Comparison of ENCODE assay signal across 8 cellular contexts in genomic region chr6:135322427-135323201, GRCh38.
DNase-seq lines count a peak whose midpoint lies in the region; ATAC-seq and TF ChIP-seq lines count a peak whose summit lies in the region.

No MANE protein-coding gene starts in this region.

- no peak overlapping the region for H3K4me3 Mint-ChIP-seq in activated naive CD8-positive, alpha-beta T cell treated with anti-CD3 and anti-CD28 coated beads, Interleukin-2, amount 50 U/mL, for 24 hours
- no peak overlapping the region for H3K4me3 Mint-ChIP-seq in mesothelial cell of epicardium

- DNase-seq in GM13977 (ENCODE audit: low spot score): peak; percentile 25
- DNase-seq in activated naive CD8-positive, alpha-beta T cell treated with anti-CD3 and anti-CD28 coated beads, Interleukin-2, amount 50 U/mL, for 24 hours: no peak
- DNase-seq in mesothelial cell of epicardium (ENCODE audit: low spot score in 2 of 2, unreplicated experiment in 2 of 2): no peak
- DNase-seq in DMS114 treated with DMSO at 0.1 percent for 48 hours (lab: John Stamatoyannopoulos, UW; ENCODE audit: unreplicated experiment): no peak
- no peak for DNase-seq in ureter (ENCODE audit: low spot score)

- in situ Hi-C loops in GM13977 (cut with MboI; ENCODE audit: low pct_unique_long_range_greater_than_20kb, low sequenced_read_pairs, unreplicated experiment): no loop called here

- peaks cover 14% of the 10 kb centered on the region for H3K36me3 Mint-ChIP-seq in activated naive CD8-positive, alpha-beta T cell treated with anti-CD3 and anti-CD28 coated beads, Interleukin-2, amount 50 U/mL, for 24 hours (ENCODE audit: low read depth)
- H3K36me3 Mint-ChIP-seq in mesothelial cell of epicardium: peaks cover 2% of the 10 kb centered on the region

- TF ChIP-seq CTCF in GM13977 (IDR thresholded peaks at IDR 0.05; ENCODE audit: extremely low read depth, insufficient read depth, missing control alignments) (no peak), mesothelial cell of epicardium (IDR thresholded peaks at IDR 0.05; ENCODE audit: unreplicated experiment) (no peak)

- peaks cover 26% of the 10 kb centered on the region for H3K4me1 Mint-ChIP-seq in activated naive CD8-positive, alpha-beta T cell treated with anti-CD3 and anti-CD28 coated beads, Interleukin-2, amount 50 U/mL, for 24 hours
- peaks cover 8% of the 10 kb centered on the region for H3K4me1 Mint-ChIP-seq in mesothelial cell of epicardium

- ATAC-seq in GM21367 (IDR thresholded peaks at IDR 0.05; ENCODE audit: unreplicated experiment) (peak; percentile 68), HG03196 (IDR thresholded peaks at IDR 0.05; ENCODE audit: unreplicated experiment) (peak; percentile 70), HG02970 (IDR thresholded peaks at IDR 0.05; ENCODE audit: low FRiP score, unreplicated experiment) (no peak)
- ATAC-seq in activated naive CD8-positive, alpha-beta T cell treated with anti-CD3 and anti-CD28 coated beads, Interleukin-2, amount 50 U/mL, for 24 hours: peak; percentile 51

- no peaks in the 10 kb centered on the region for H3K27me3 Mint-ChIP-seq in activated naive CD8-positive, alpha-beta T cell treated with anti-CD3 and anti-CD28 coated beads, Interleukin-2, amount 50 U/mL, for 24 hours
- H3K27me3 Mint-ChIP-seq in mesothelial cell of epicardium (ENCODE audit: low read depth): no peaks in the 10 kb centered on the region

- no peaks in the 10 kb centered on the region for H3K9me3 Mint-ChIP-seq in activated naive CD8-positive, alpha-beta T cell treated with anti-CD3 and anti-CD28 coated beads, Interleukin-2, amount 50 U/mL, for 24 hours
- H3K9me3 Mint-ChIP-seq in mesothelial cell of epicardium: no peaks in the 10 kb centered on the region

- H3K27ac Mint-ChIP-seq in activated naive CD8-positive, alpha-beta T cell treated with anti-CD3 and anti-CD28 coated beads, Interleukin-2, amount 50 U/mL, for 24 hours: peak overlapping the region; percentile 33
- H3K27ac Mint-ChIP-seq in mesothelial cell of epicardium: no peak overlapping the region
